8 cellular contexts compared by ENCODE assay signal in genomic region chr9:35258665-35259474, GRCh38.
A peak's percentile ranks its signal among the peaks of the same experiment; 100 is the strongest.
DNase-seq lines count a peak whose midpoint lies in the region; ATAC-seq and TF ChIP-seq lines count a peak whose summit lies in the region.

No MANE protein-coding gene starts in this region.

- no peak overlapping the region for H3K4me2 ChIP-seq in PC-3 (ENCODE audit: low read length)

- H3K4me1 ChIP-seq in PC-3 (ENCODE audit: insufficient read depth, low read length) (no peaks in the 10 kb centered on the region), aorta (ENCODE audit: control insufficient read depth in 1 of 2, insufficient read depth in 2 of 2, low read length in 2 of 2) (no peaks in the 10 kb centered on the region)

- TF ChIP-seq CTCF in PC-3 (conservative IDR thresholded peaks at IDR 0.05; ENCODE audit: low read depth, low read length), result peak; percentile 75
- TF ChIP-seq CTCF in omental fat pad (IDR thresholded peaks at IDR 0.05), result peak in 1 of 3 donors; percentile 18

- no peaks in the 10 kb centered on the region for H4K20me1 ChIP-seq in PC-3 (ENCODE audit: low read length)

- intact Hi-C loops in PC-3 (cut with micrococcal nuclease) (loop anchor here (1.0 to 10.0 kb wide), 3 partner anchors 94 to 218 kb away; partner anchors contain the start of gene UNC13B), aorta (cut with DNase I) (loop anchor here (2.0 to 5.0 kb wide), 3 partner anchors 142 to 213 kb away; partner anchors contain the start of gene ATOSB (in 1 of the 2))

- no peaks in the 10 kb centered on the region for H3K27me3 ChIP-seq in PC-3 (ENCODE audit: low read length)
- H3K27me3 ChIP-seq in aorta (ENCODE audit: control insufficient read depth in 1 of 2, insufficient read depth in 2 of 2, low read length in 1 of 2), result no peaks in the 10 kb centered on the region

- no peak overlapping the region for H3K9ac ChIP-seq in PC-3 (ENCODE audit: low read length)

- peak; percentile 53 for ATAC-seq in PC-3
- no peak for ATAC-seq in omental fat pad (ENCODE audit: low FRiP score)
- ATAC-seq in aorta (ENCODE audit: low FRiP score), result peak; percentile 73

- H3K9me3 ChIP-seq in PC-3 (ENCODE audit: low read length) (no peaks in the 10 kb centered on the region), aorta (ENCODE audit: control insufficient read depth, low read length) (no peaks in the 10 kb centered on the region)

- DNase-seq in COLO668 (lab: John Stamatoyannopoulos, UW; ENCODE audit: unreplicated experiment) (peak; percentile 61), HUDEP-2 (lab: John Stamatoyannopoulos, UW; ENCODE audit: unreplicated experiment in 76 of 76) (peak in 46 of 76 experiments; percentile 1 to 59 (median 20)), PC-3 (peak; percentile 66), germinal center (ENCODE audit: low spot score) (peak; percentile 16), omental fat pad (ENCODE audit: low spot score) (peak; percentile 38), aorta (peak; percentile 77 to 79), OCI-M2 (lab: John Stamatoyannopoulos, UW; ENCODE audit: unreplicated experiment) (no peak)
- peak; percentile 33 for DNase-seq in activated naive CD4-positive, alpha-beta T cell treated with Interleukin-2 at 50 U/mL for 16 hours

- H3F3A ChIP-seq in PC-3 (ENCODE audit: low read length, unreplicated experiment), result no peaks in the 10 kb centered on the region

- CTCF ChIA-PET in PC-3 (lab: Charles Lee), result interaction anchor here (0.6 to 1.4 kb wide), 9 partner anchors 11 to 359 kb away, joined by 3 to 11 read pairs (median 3); partner anchors contain the start of gene ATOSB

- 13 to 17% methylated on average over 5 of the region's 5 CpGs for WGBS in aorta, 2 donors

- H3K9me2 ChIP-seq in PC-3 (replicated peaks; ENCODE audit: low read length), result no peaks in the 10 kb centered on the region

- H3K4me3 ChIP-seq in PC-3 (ENCODE audit: low read length), result no peak overlapping the region
- H3K4me3 ChIP-seq in aorta (ENCODE audit: low read length in 2 of 2), result no peak overlapping the region

- BruUV-seq in PC-3 (replicated peaks; lab: Mats Ljungman, UMichigan), result no TSS peak

- POLR2A ChIA-PET in PC-3 (lab: Charles Lee; ENCODE audit: unreplicated experiment), result interaction anchor here (0.5 kb wide), 1 partner anchor 97 kb away, joined by 5 read pairs; no protein-coding TSS in a partner anchor

- H3K36me3 ChIP-seq in PC-3 (ENCODE audit: low read depth, low read length) (no peaks in the 10 kb centered on the region), aorta (ENCODE audit: control insufficient read depth in 1 of 2, insufficient read depth in 2 of 2, low read length in 1 of 2) (no peaks in the 10 kb centered on the region)

- no peak overlapping the region for H2AFZ ChIP-seq in PC-3 (ENCODE audit: low read length)

- no peaks in the 10 kb centered on the region for H3K79me2 ChIP-seq in PC-3 (ENCODE audit: low read length)

- no peak overlapping the region for H3K27ac ChIP-seq in PC-3 (ENCODE audit: low read length)
- no peak overlapping the region for H3K27ac ChIP-seq in aorta (ENCODE audit: low read depth in 1 of 2, low read length in 2 of 2)
